33 cellular contexts compared by ENCODE assay signal in genomic region chr9:32472344-32472743, GRCh38.
"Had no signal": no experiment of that assay in that cellular context is flagged by ENCODE, and none has a peak within 500 bp of the region (broad histone marks: within the 10 kb centered on the region; RNA-seq: fewer than 3 reads in every experiment).

No MANE protein-coding gene starts in this region.

- H3K4me3 ChIP-seq: adrenal gland, body of pancreas, breast epithelium had no signal

- H3K4me1 ChIP-seq: adrenal gland, breast epithelium had no signal

- DNase-seq: activated B cell treated with CpG ODN at 0.5 μM for 24 hours; activated CD4-positive, alpha-beta memory T cell treated with anti-CD3 and anti-CD28 coated beads for 36 hours; activated CD4-positive, alpha-beta T cell treated with anti-CD3 and anti-CD28 coated beads for 4 hours; activated CD4-positive, alpha-beta T cell treated with anti-CD3 and anti-CD28 coated beads, Interleukin-2, amount 10 ng/mL, durations not matched to agents 24 days and 14 days; activated CD4-positive, alpha-beta T cell treated with anti-CD3 and anti-CD28 coated beads, Interleukin-2, amount 50 U/mL, for 1 hour; activated CD4-positive, alpha-beta T cell treated with anti-CD3 and anti-CD28 coated beads, Interleukin-2, amount 50 U/mL, for 4 hours; activated CD4-positive, CD25-positive, alpha-beta regulatory T cell treated with anti-CD3 and anti-CD28 coated beads, Interleukin-2, amount 50 U/mL, for 72 hours; activated CD8-positive, alpha-beta memory T cell treated with anti-CD3 and anti-CD28 coated beads, Interleukin-2, amount 50 U/mL, for 4 hours; activated CD8-positive, alpha-beta T cell treated with anti-CD3 and anti-CD28 coated beads for 36 hours; activated effector memory CD4-positive, alpha-beta T cell treated with anti-CD3 and anti-CD28 coated beads, Interleukin-2, amount 50 U/mL, for 16 hours; activated gamma-delta T cell treated with Interleukin-2 at 50 U/mL for 16 hours; activated naive CD4-positive, alpha-beta T cell; activated naive CD4-positive, alpha-beta T cell treated with anti-CD3 and anti-CD28 coated beads for 36 hours; activated naive CD4-positive, alpha-beta T cell treated with anti-CD3 and anti-CD28 coated beads, Interleukin-2, amount 50 U/mL, for 16 hours; activated naive CD8-positive, alpha-beta T cell treated with anti-CD3 and anti-CD28 coated beads for 36 hours; activated T-cell treated with anti-CD3 and anti-CD28 coated beads for 4 hours; activated T-cell treated with anti-CD3 and anti-CD28 coated beads, Interleukin-2, amount 50 U/mL, for 1 hour; activated T-cell treated with anti-CD3 and anti-CD28 coated beads, Interleukin-2, amount 50 U/mL, for 4 hours; activated T-cell treated with anti-CD3 and anti-CD28 coated beads, Interleukin-2, amount 50 U/mL, for 72 hours; adrenal gland; amniotic stem cell; aorta; body of pancreas; brain microvascular endothelial cell; central memory CD4-positive, alpha-beta T cell; T-helper 2 cell; T-helper 9 cell had no signal

- H3K9me3 ChIP-seq: adrenal gland, body of pancreas, breast epithelium had no signal

- H3K27me3 ChIP-seq: adrenal gland, body of pancreas, brain microvascular endothelial cell, breast epithelium had no signal

- ATAC-seq: activated CD8-positive, alpha-beta T cell treated with anti-CD3 and anti-CD28 coated beads for 36 hours; activated naive CD4-positive, alpha-beta T cell treated with anti-CD3 and anti-CD28 coated beads, Interleukin-2, amount 50 U/mL, for 72 hours; activated T-cell treated with anti-CD3 and anti-CD28 coated beads, Interleukin-2, amount 50 U/mL, for 4 hours; activated T-cell treated with anti-CD3 and anti-CD28 coated beads, Interleukin-2, amount 50 U/mL, for 72 hours; activated T-helper 17 cell treated with anti-CD3 and anti-CD28 coated beads, Interleukin-2, amount 50 U/mL, for 72 hours had no signal

- FAIRE-seq: astrocyte, TTC549 had no signal

- H3K27ac ChIP-seq: adrenal gland, body of pancreas, brain microvascular endothelial cell, breast epithelium, VCaP had no signal

- H3K36me3 ChIP-seq: breast epithelium had no signal
